In the genomic region with DNA sequence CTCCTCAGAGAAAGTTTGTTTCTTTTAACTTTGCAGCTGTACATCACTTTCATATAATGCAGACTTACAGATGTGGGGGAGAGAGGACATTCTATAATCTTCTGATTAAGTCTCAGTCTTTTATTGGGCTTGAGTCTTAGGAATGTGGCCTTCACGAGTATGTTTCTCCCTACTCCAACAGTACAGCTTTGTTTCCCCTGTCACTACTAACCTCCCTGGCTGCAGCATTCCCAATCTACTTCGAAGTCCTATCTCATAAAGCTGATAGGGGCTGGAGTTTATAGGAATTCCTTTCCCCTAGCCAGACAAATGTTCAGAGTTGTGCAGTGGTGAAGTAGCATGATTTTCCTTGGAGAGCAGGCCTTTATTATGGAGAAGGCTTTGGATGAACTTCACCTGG, we compare ENCODE assay signal across 21 cellular contexts.
"Had no signal": no experiment of that assay in that cellular context is flagged by ENCODE, and none has a peak within 500 bp of the region (broad histone marks: within the 10 kb centered on the region; RNA-seq: fewer than 3 reads in every experiment).

No MANE protein-coding gene starts in this region.

- H3K36me3 ChIP-seq: lower lobe of right lung, right lobe of liver, stomach had no signal

- H3K9me3 ChIP-seq: lower lobe of right lung, right lobe of liver, stomach had no signal

- H3K27me3 Mint-ChIP-seq: activated CD4-positive, alpha-beta memory T cell treated with anti-CD3 and anti-CD28 coated beads, Interleukin-2, amount 10 ng/mL, durations not matched to agents 7 days and 5 days; activated CD8-positive, alpha-beta memory T cell treated with anti-CD3 and anti-CD28 coated beads, Interleukin-2, amount 10 ng/mL, durations not matched to agents 7 days and 5 days; activated T-helper 17 cell treated with anti-CD3 and anti-CD28 coated beads, Interleukin-2, amount 50 U/mL, for 72 hours had no signal

- FAIRE-seq: endometrium, small intestine had no signal

- H3K9me3 Mint-ChIP-seq: activated CD4-positive, alpha-beta memory T cell treated with anti-CD3 and anti-CD28 coated beads, Interleukin-2, amount 10 ng/mL, durations not matched to agents 7 days and 5 days; activated T-helper 17 cell treated with anti-CD3 and anti-CD28 coated beads, Interleukin-2, amount 50 U/mL, for 72 hours; nephron progenitor cell had no signal

- ATAC-seq: activated CD8-positive, alpha-beta memory T cell treated with anti-CD3 and anti-CD28 coated beads, Interleukin-2, amount 10 ng/mL, durations not matched to agents 7 days and 5 days; activated T-helper 17 cell treated with anti-CD3 and anti-CD28 coated beads, Interleukin-2, amount 50 U/mL, for 72 hours; lower lobe of right lung; right lobe of liver; SK-N-SH treated with all-trans-retinoic acid at 6 μM for 48 hours had no signal

- H3K4me3 Mint-ChIP-seq: activated CD4-positive, alpha-beta memory T cell treated with anti-CD3 and anti-CD28 coated beads, Interleukin-2, amount 10 ng/mL, durations not matched to agents 7 days and 5 days; activated CD8-positive, alpha-beta memory T cell treated with anti-CD3 and anti-CD28 coated beads, Interleukin-2, amount 10 ng/mL, durations not matched to agents 7 days and 5 days; activated naive CD8-positive, alpha-beta T cell treated with anti-CD3 and anti-CD28 coated beads, Interleukin-2, amount 10 ng/mL, durations not matched to agents 7 days and 5 days; activated T-helper 17 cell treated with anti-CD3 and anti-CD28 coated beads, Interleukin-2, amount 50 U/mL, for 72 hours; nephron progenitor cell had no signal

- H3K27me3 ChIP-seq: right lobe of liver, stomach had no signal

- H3K27ac ChIP-seq: lower lobe of right lung, right lobe of liver, stomach had no signal

- H3K4me1 ChIP-seq: lower lobe of right lung, right lobe of liver, stomach had no signal

- DNase-seq: activated CD4-positive, alpha-beta memory T cell treated with anti-CD3 and anti-CD28 coated beads, Interleukin-2, amount 10 ng/mL, durations not matched to agents 7 days and 5 days; activated CD4-positive, alpha-beta T cell treated with anti-CD3 and anti-CD28 coated beads for 48 hours; activated CD4-positive, CD25-positive, alpha-beta regulatory T cell; activated CD8-positive, alpha-beta memory T cell treated with anti-CD3 and anti-CD28 coated beads, Interleukin-2, amount 10 ng/mL, durations not matched to agents 7 days and 5 days; activated naive CD4-positive, alpha-beta T cell treated with Interleukin-2 at 50 U/mL for 16 hours; activated naive CD8-positive, alpha-beta T cell treated with anti-CD3 and anti-CD28 coated beads, Interleukin-2, amount 10 ng/mL, durations not matched to agents 7 days and 5 days; anterior cingulate cortex; cortex of kidney; erythroblast; lower lobe of right lung; midbrain; nephron progenitor cell; right lobe of liver; small intestine; stimulated activated CD4-positive, alpha-beta T cell treated with anti-CD3 and anti-CD28 coated beads, Interleukin-4, amount 100 ng/mL, for 1 hour; stomach; T-helper 1 cell; T-helper 9 cell had no signal

- H3K27ac Mint-ChIP-seq: activated CD4-positive, alpha-beta memory T cell treated with anti-CD3 and anti-CD28 coated beads, Interleukin-2, amount 10 ng/mL, durations not matched to agents 7 days and 5 days; activated CD8-positive, alpha-beta memory T cell treated with anti-CD3 and anti-CD28 coated beads, Interleukin-2, amount 10 ng/mL, durations not matched to agents 7 days and 5 days; activated naive CD8-positive, alpha-beta T cell treated with anti-CD3 and anti-CD28 coated beads, Interleukin-2, amount 10 ng/mL, durations not matched to agents 7 days and 5 days; activated T-helper 17 cell treated with anti-CD3 and anti-CD28 coated beads, Interleukin-2, amount 50 U/mL, for 72 hours; nephron progenitor cell had no signal

- H3K4me3 ChIP-seq: lower lobe of right lung, right lobe of liver, stomach had no signal

- H3K4me1 Mint-ChIP-seq: activated CD4-positive, alpha-beta memory T cell treated with anti-CD3 and anti-CD28 coated beads, Interleukin-2, amount 10 ng/mL, durations not matched to agents 7 days and 5 days; activated CD8-positive, alpha-beta memory T cell treated with anti-CD3 and anti-CD28 coated beads, Interleukin-2, amount 10 ng/mL, durations not matched to agents 7 days and 5 days; activated naive CD8-positive, alpha-beta T cell treated with anti-CD3 and anti-CD28 coated beads, Interleukin-2, amount 10 ng/mL, durations not matched to agents 7 days and 5 days; activated T-helper 17 cell treated with anti-CD3 and anti-CD28 coated beads, Interleukin-2, amount 50 U/mL, for 72 hours; nephron progenitor cell had no signal
